In the genomic region with DNA sequence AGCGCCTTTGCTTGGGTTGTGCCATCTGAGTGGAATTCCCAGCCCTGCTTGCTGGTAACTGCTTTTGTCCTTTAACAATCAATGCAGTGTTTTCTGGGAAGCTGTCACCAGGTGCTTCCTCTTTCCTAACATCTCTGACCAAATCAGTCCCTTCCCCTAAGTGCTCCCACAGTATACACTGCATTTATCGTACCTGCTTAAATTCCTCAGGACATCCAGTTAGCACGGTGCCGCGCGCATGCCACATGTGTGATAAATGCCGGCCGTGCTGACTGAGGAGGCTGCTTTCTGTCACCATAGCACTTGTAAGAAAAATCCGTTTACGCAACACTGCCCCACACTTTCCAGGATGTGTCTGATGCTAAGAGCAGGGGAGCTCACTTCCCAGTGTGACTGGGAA, we compare ENCODE assay signal across 14 cellular contexts.
A peak's percentile ranks its signal among the peaks of the same experiment; 100 is the strongest.
DNase-seq lines count a peak whose midpoint lies in the region; ATAC-seq and TF ChIP-seq lines count a peak whose summit lies in the region.
"Had no signal": no experiment of that assay in that cellular context is flagged by ENCODE, and none has a peak within 500 bp of the region (broad histone marks: within the 10 kb centered on the region; RNA-seq: fewer than 3 reads in every experiment).

No MANE protein-coding gene starts in this region.

- peaks cover 74% of the 10 kb centered on the region for H3K36me3 ChIP-seq in HUES64 (ENCODE audit: insufficient read depth, low read length)
- H3K36me3 ChIP-seq in smooth muscle cell (ENCODE audit: low read depth), result no peaks in the 10 kb centered on the region
- H3K36me3 ChIP-seq: neutrophil had no signal

- H3K27ac ChIP-seq in HUES64 (ENCODE audit: low read depth, low read length) (0 out of 2 replicates have a peak overlapping the region, but pooled peaks have one; percentile 30), smooth muscle cell (ENCODE audit: low read depth) (peak overlapping the region; percentile 90)
- H3K27ac ChIP-seq: neutrophil had no signal

- H3K79me2 ChIP-seq in smooth muscle cell (ENCODE audit: low read depth), result no peaks in the 10 kb centered on the region

- peaks cover 42% of the 10 kb centered on the region for H4K20me1 ChIP-seq in smooth muscle cell (ENCODE audit: low read depth)

- no peak overlapping the region for H2AFZ ChIP-seq in smooth muscle cell (ENCODE audit: low read depth)

- no peak overlapping the region for H3K4me2 ChIP-seq in smooth muscle cell

- ATAC-seq in GM21786 (IDR thresholded peaks at IDR 0.05; ENCODE audit: unreplicated experiment) (no peak), HG03025 (IDR thresholded peaks at IDR 0.05; ENCODE audit: low FRiP score, unreplicated experiment) (no peak)

- no peak for TF ChIP-seq CTCF in smooth muscle cell (IDR thresholded peaks at IDR 0.05; ENCODE audit: borderline replicate concordance, insufficient read depth, poor library complexity, severe bottlenecking)

- peak; percentile 61 to 71 for DNase-seq in dermis microvascular lymphatic vessel endothelial cell (ENCODE audit: low read depth in 2 of 2)
- peak; percentile 62 for DNase-seq in islet precursor cell
- no peak for DNase-seq in smooth muscle cell (lab: John Stamatoyannopoulos, UW; ENCODE audit: unreplicated experiment)
- DNase-seq in activated CD4-positive, alpha-beta T cell treated with anti-CD3 and anti-CD28 coated beads for 48 hours, result no peak
- DNase-seq in effector CD4-positive, alpha-beta T cell, result no peak
- DNase-seq: activated CD4-positive, alpha-beta memory T cell treated with anti-CD3 and anti-CD28 coated beads, Interleukin-2, amount 10 ng/mL, durations not matched to agents 7 days and 5 days; amygdala; mesendoderm; NCI-H187; NCI-H510A had no signal

- H3K4me3 ChIP-seq in HUES64 (ENCODE audit: low read length) (no peak overlapping the region), smooth muscle cell (no peak overlapping the region)

- H3F3A ChIP-seq in smooth muscle cell (ENCODE audit: low read depth), result peaks cover 25% of the 10 kb centered on the region

- WGBS in HUES64, result 96% methylated on average over 10 of the region's 10 CpGs
- 60% methylated on average over 10 of the region's 10 CpGs for WGBS in smooth muscle cell (ENCODE audit: low lambda C conversion rate)

- no peaks in the 10 kb centered on the region for H3K9me3 ChIP-seq in HUES64 (ENCODE audit: insufficient read depth, low read depth, low read length)
- H3K9me3 ChIP-seq in smooth muscle cell (replicated peaks; ENCODE audit: low read depth), result no peaks in the 10 kb centered on the region
- H3K9me3 ChIP-seq: neutrophil had no signal

- H3K9ac ChIP-seq in HUES64 (ENCODE audit: low read depth, low read length) (no peak overlapping the region), smooth muscle cell (ENCODE audit: low read depth) (no peak overlapping the region)

- H3K4me1 ChIP-seq in HUES64 (ENCODE audit: insufficient read depth, low read length), result no peaks in the 10 kb centered on the region
- no peaks in the 10 kb centered on the region for H3K4me1 ChIP-seq in smooth muscle cell (ENCODE audit: low read depth)

- no peaks in the 10 kb centered on the region for H3K27me3 ChIP-seq in HUES64 (ENCODE audit: insufficient read depth, low read length)
- H3K27me3 ChIP-seq in smooth muscle cell (ENCODE audit: low read depth), result no peaks in the 10 kb centered on the region
- H3K27me3 ChIP-seq: neutrophil had no signal

Comparison
In these comparisons a context has a peak if more than half of its experiments do, and no peak if none do; other contexts are left out.
1. DNase-seq: peak in dermis microvascular lymphatic vessel endothelial cell (2 of 2) and islet precursor cell (single experiment); none in smooth muscle cell (single experiment), activated CD4-positive, alpha-beta T cell treated with anti-CD3 and anti-CD28 coated beads for 48 hours (single experiment) and effector CD4-positive, alpha-beta T cell (single experiment).